16 cellular contexts compared by ENCODE assay signal in the genomic region with DNA sequence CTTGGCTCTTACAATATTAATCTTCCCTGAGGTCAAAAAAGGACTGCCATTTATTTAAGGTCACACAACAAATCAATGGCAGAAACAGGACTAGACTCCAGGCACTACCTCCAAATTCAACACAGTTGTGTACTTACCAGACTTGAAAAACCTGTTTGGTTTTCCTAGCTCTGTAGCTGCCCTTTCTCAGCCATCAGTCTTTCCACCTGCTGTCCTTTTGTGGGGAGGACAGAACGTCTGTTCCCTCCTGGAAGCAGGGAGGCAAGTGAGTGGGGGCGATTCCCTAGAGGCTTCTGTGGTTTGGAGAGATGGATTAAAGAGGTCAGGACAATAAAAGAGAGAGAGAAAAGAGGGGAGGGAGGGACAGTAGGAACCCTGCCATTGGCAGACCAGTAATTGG. TPM values are rescaled to one million over a fixed set of nuclear protein-coding genes. Genes with fewer than 3 reads are reported as not detected.
DNase-seq lines count a peak whose midpoint lies in the region; ATAC-seq lines count a peak whose summit lies in the region.
"Had no signal": no experiment of that assay in that cellular context is flagged by ENCODE, and none has a peak within 500 bp of the region (broad histone marks: within the 10 kb centered on the region; RNA-seq: fewer than 3 reads in every experiment).

No MANE protein-coding gene starts in this region.

- no peak overlapping the region for H2BK120ac ChIP-seq in mesendoderm (ENCODE audit: low read depth, low read length)

- no peak overlapping the region for H3K4me3 ChIP-seq in mesendoderm (ENCODE audit: low read length)
- H3K4me3 ChIP-seq: right lobe of liver had no signal

- peak; percentile 94 for DNase-seq in DMS53 (lab: John Stamatoyannopoulos, UW)
- peak; percentile 60 for DNase-seq in NCI-H146 treated with DMSO at 0.1 percent for 48 hours (lab: John Stamatoyannopoulos, UW; ENCODE audit: unreplicated experiment)
- DNase-seq in NCI-H69 (lab: John Stamatoyannopoulos, UW) = peak; percentile 99
- peak; percentile 18 for DNase-seq in mesendoderm
- DNase-seq in left cardiac atrium = no peak
- DNase-seq in NCI-H446 (lab: John Stamatoyannopoulos, UW) = no peak
- DNase-seq in immature natural killer cell = no peak
- no peak for DNase-seq in HK-2 (ENCODE audit: unreplicated experiment)
- DNase-seq: activated CD4-positive, CD25-positive, alpha-beta regulatory T cell; activated CD8-positive, alpha-beta memory T cell treated with anti-CD3 and anti-CD28 coated beads, Interleukin-2, amount 50 U/mL, for 48 hours; activated naive CD8-positive, alpha-beta T cell treated with anti-CD3 and anti-CD28 coated beads for 36 hours; cerebellar nuclear complex; naive thymus-derived CD8-positive, alpha-beta T cell; right lobe of liver; stimulated activated naive CD4-positive, alpha-beta T cell had no signal

- H2BK15ac ChIP-seq in mesendoderm (replicated peaks; ENCODE audit: low read depth) = no peak overlapping the region

- intact Hi-C loops in left cardiac atrium (cut with DNase I) = no loop called here

- no peak overlapping the region for H3K4me3 Mint-ChIP-seq in immature natural killer cell
- H3K4me3 Mint-ChIP-seq: activated naive CD8-positive, alpha-beta T cell treated with anti-CD3 and anti-CD28 coated beads for 36 hours; naive thymus-derived CD8-positive, alpha-beta T cell had no signal

- no peak overlapping the region for H3K56ac ChIP-seq in mesendoderm (ENCODE audit: low read length)

- H3K27me3 ChIP-seq in mesendoderm (ENCODE audit: insufficient read depth, low read length, poor library complexity) = peaks cover 2% of the 10 kb centered on the region
- H3K27me3 ChIP-seq: right lobe of liver had no signal

- H3K4me1 Mint-ChIP-seq in immature natural killer cell = no peaks in the 10 kb centered on the region
- H3K4me1 Mint-ChIP-seq: activated naive CD8-positive, alpha-beta T cell treated with anti-CD3 and anti-CD28 coated beads for 36 hours; naive thymus-derived CD8-positive, alpha-beta T cell had no signal

- H3K18ac ChIP-seq in mesendoderm (ENCODE audit: low read length) = no peak overlapping the region

- H3K4me1 ChIP-seq in mesendoderm (ENCODE audit: control insufficient read depth, low read depth, low read length) = peaks cover 14% of the 10 kb centered on the region
- H3K4me1 ChIP-seq: right lobe of liver had no signal

- no peaks in the 10 kb centered on the region for H3K36me3 ChIP-seq in mesendoderm (ENCODE audit: control insufficient read depth, insufficient read depth, low read length)
- H3K36me3 ChIP-seq: right lobe of liver had no signal

- H3K4ac ChIP-seq in mesendoderm (ENCODE audit: low read depth, low read length) = no peak overlapping the region

- H2AK5ac ChIP-seq in mesendoderm (ENCODE audit: low read length) = no peak overlapping the region

- no peaks in the 10 kb centered on the region for H3K79me1 ChIP-seq in mesendoderm (ENCODE audit: low read length)

- no peak overlapping the region for H4K5ac ChIP-seq in mesendoderm (ENCODE audit: low read length)

- no peak overlapping the region for H2BK5ac ChIP-seq in mesendoderm (ENCODE audit: low read length)

- H4K8ac ChIP-seq in mesendoderm (ENCODE audit: low read depth, low read length) = no peak overlapping the region

- no peak overlapping the region for H3K27ac ChIP-seq in mesendoderm (ENCODE audit: low read depth, low read length)
- H3K27ac ChIP-seq: epithelial cell of prostate, right lobe of liver had no signal

- peaks cover 5 to 7% (median 6%) of the 10 kb centered on the region in 3 donors for H3K27me3 Mint-ChIP-seq in immature natural killer cell (ENCODE audit: low read depth in 3 of 3)

- no peak overlapping the region for H3K23ac ChIP-seq in mesendoderm (ENCODE audit: low read length)

- no peaks in the 10 kb centered on the region for H3K36me3 Mint-ChIP-seq in immature natural killer cell
- H3K36me3 Mint-ChIP-seq: activated naive CD8-positive, alpha-beta T cell treated with anti-CD3 and anti-CD28 coated beads for 36 hours; naive thymus-derived CD8-positive, alpha-beta T cell had no signal

- H3K9me3 Mint-ChIP-seq in immature natural killer cell = peaks cover 0 to 7% (median under 1%) of the 10 kb centered on the region in 6 donors

- no peak overlapping the region for H3K27ac Mint-ChIP-seq in immature natural killer cell
- H3K27ac Mint-ChIP-seq: activated naive CD8-positive, alpha-beta T cell treated with anti-CD3 and anti-CD28 coated beads for 36 hours; naive thymus-derived CD8-positive, alpha-beta T cell had no signal

- H3K9ac ChIP-seq in mesendoderm (ENCODE audit: low read length) = no peak overlapping the region

- no CpG with 5 or more reads among the region's 2 CpGs for WGBS in mesendoderm (ENCODE audit: extremely low coverage, insufficient coverage, low lambda C conversion rate)

- no peak for ATAC-seq in left cardiac atrium
- ATAC-seq: naive thymus-derived CD8-positive, alpha-beta T cell; right lobe of liver had no signal

- H3K4me2 ChIP-seq in mesendoderm (ENCODE audit: low read length) = no peak overlapping the region

- H3K79me2 ChIP-seq in mesendoderm (ENCODE audit: control insufficient read depth, insufficient read depth, low read length) = no peaks in the 10 kb centered on the region

RNA-seq across cellular contexts. Expression of gene ASTN2, which starts 14.7 kb away (rescaled TPM):
- 3.1 TPM for polyA plus RNA-seq in mesendoderm (2013, experiment 1 of 2)
- polyA plus RNA-seq in mesendoderm (2013, experiment 2 of 2) = 3.4 TPM
- 10 to 100 TPM; 16.8 to 31.3 TPM for total RNA-seq in left cardiac atrium
- 1 to 10 TPM; 1.7 to 4.5 (median 2.2) TPM for polyA plus RNA-seq in immature natural killer cell

Comparison
In these comparisons a context has a peak if more than half of its experiments do, and no peak if none do; other contexts are left out.
1. DNase-seq: peak in DMS53 (single experiment), NCI-H146 treated with DMSO at 0.1 percent for 48 hours (single experiment), NCI-H69 (single experiment) and mesendoderm (single experiment); none in left cardiac atrium (single experiment), NCI-H446 (0 of 2), immature natural killer cell (0 of 3) and HK-2 (single experiment).